29 cellular contexts compared by ENCODE assay signal in genomic region chr17:6596076-6596475, GRCh38. TPM values are rescaled to one million over a fixed set of nuclear protein-coding genes. Genes with fewer than 3 reads are reported as not detected.
"Had no signal": no experiment of that assay in that cellular context is flagged by ENCODE, and none has a peak within 500 bp of the region (broad histone marks: within the 10 kb centered on the region; RNA-seq: fewer than 3 reads in every experiment).

No MANE protein-coding gene starts in this region.

- H3K36me3 ChIP-seq: ovary, uterus had no signal

- H3K9me3 ChIP-seq: heart right ventricle, mucosa of descending colon, ovary, right atrium auricular region, thoracic aorta, tibial nerve, upper lobe of right lung, uterus had no signal

- H3K27ac ChIP-seq: dorsolateral prefrontal cortex, heart right ventricle, ovary, right atrium auricular region, skin epidermis, thoracic aorta, tibial nerve, upper lobe of right lung, uterus had no signal

- H3K27me3 ChIP-seq: dorsolateral prefrontal cortex, heart right ventricle, ovary, right atrium auricular region, tibial nerve, upper lobe of right lung, uterus had no signal

- DNase-seq: caudate nucleus; cerebellar nuclear complex; cortex of kidney; dorsolateral prefrontal cortex; effector CD4-positive, alpha-beta T cell; foreskin melanocyte; glutamatergic neuron; heart right ventricle; hippocampal formation; immature natural killer cell; islet precursor cell; kidney glomerular epithelial cell; mucosa of descending colon; naive thymus-derived CD8-positive, alpha-beta T cell; nephron progenitor cell; occipital lobe; ovary; stimulated activated CD4-positive, alpha-beta T cell treated with anti-CD3 and anti-CD28 coated beads, Interleukin-15, amount 100 ng/mL, for 24 hours; stimulated activated CD4-positive, alpha-beta T cell treated with anti-CD3 and anti-CD28 coated beads, Interleukin-2, amount 100 ng/mL, for 48 hours; stimulated activated naive B cell treated with anti-CD40 and anti-IgM and Interleukin-4, amounts not matched to agents 10 μg/mL and 1 μg/mL and 100 μg/mL, for 72 hours; upper lobe of right lung; uterus had no signal

- H3K4me1 ChIP-seq: uterus had no signal

- H3K4me3 ChIP-seq: dorsolateral prefrontal cortex, heart right ventricle, lung, mucosa of descending colon, ovary, right atrium auricular region, skin epidermis, thoracic aorta, tibial nerve, upper lobe of right lung, uterus had no signal

- ATAC-seq: heart right ventricle; left lobe of liver; mucosa of descending colon; naive thymus-derived CD8-positive, alpha-beta T cell; sciatic nerve; stimulated activated naive B cell treated with anti-CD40 and anti-IgM and Interleukin-4, amounts not matched to agents 10 μg/mL and 1 μg/mL and 100 μg/mL, for 72 hours; upper lobe of right lung had no signal

RNA-seq across cellular contexts. Expression of gene PITPNM3, which starts 39.7 kb away (rescaled TPM):
- polyA plus RNA-seq: naive thymus-derived CD8-positive, alpha-beta T cell had no signal

RNA-seq across cellular contexts. Expression of gene C17orf100, which starts 55.5 kb away (rescaled TPM):
- total RNA-seq: thoracic aorta had no signal
